11 cellular contexts compared by ENCODE assay signal in the genomic region with DNA sequence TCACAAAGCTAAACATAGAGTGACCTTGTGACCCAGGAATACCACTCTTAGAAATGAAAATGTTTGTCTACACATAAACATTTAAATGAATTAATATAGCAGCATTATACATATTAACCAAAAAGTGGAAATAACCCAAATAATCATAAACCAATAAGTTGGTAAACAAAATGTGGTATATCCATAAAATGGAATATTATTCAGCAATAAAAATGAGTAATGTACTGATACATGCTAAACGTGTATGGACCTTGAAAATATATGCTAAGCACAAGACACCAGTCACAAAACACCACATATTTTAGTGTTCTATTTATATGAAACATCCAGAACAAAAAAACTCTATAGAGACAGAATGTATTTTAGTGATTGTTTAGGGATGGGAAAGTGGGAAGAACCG.
"Had no signal": no experiment of that assay in that cellular context is flagged by ENCODE, and none has a peak within 500 bp of the region (broad histone marks: within the 10 kb centered on the region; RNA-seq: fewer than 3 reads in every experiment).

No MANE protein-coding gene starts in this region.

- FAIRE-seq: H1, H54 had no signal

- H3K4me1 ChIP-seq: HAP-1 had no signal

- H3K9me3 ChIP-seq: HAP-1 had no signal

- H2AFZ ChIP-seq: GM23248, GM23338 had no signal

- ATAC-seq: GM23338, HCT116 had no signal

- H3K4me3 ChIP-seq: GM23248, GM23338, HAP-1 had no signal

- DNase-seq: GM23248, GOT3, H7, H9, HCEC 1CT, HFFc6 had no signal

- H3K27ac ChIP-seq: GM23248 had no signal

- H3K4me2 ChIP-seq: GM23338 had no signal

- H3K9ac ChIP-seq: GM23248 had no signal

- H3K36me3 ChIP-seq: HAP-1 had no signal
